In the genomic region with DNA sequence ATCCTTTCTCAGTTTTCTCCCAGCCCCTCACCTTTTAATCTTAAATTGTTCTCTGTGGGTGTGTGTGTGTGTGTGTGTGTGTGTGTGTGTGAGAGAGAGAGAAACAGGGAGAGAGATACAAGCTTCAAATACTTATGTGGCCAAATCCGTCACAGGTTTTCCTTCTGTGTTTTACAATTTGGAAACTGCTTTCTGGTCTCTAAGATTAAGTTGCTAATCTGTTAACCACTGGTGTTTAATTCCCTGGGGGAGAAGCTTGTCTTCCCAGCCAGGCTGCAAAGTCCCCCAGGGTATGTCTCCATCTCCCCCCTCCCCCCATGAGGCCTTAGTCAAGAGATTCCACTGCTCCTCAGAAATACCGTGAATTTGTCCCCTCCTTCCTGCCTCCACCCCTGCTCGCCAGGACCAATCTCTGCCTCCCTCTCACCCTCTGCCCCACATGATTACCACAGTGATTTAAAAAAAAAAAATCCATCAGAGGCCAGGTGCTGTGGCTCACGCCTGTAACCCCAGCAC, we compare ENCODE assay signal across 14 cellular contexts. TPM values are rescaled to one million over a fixed set of nuclear protein-coding genes. Genes with fewer than 3 reads are reported as not detected.
DNase-seq lines count a peak whose midpoint lies in the region; ATAC-seq and TF ChIP-seq lines count a peak whose summit lies in the region.
"Had no signal": no experiment of that assay in that cellular context is flagged by ENCODE, and none has a peak within 500 bp of the region (broad histone marks: within the 10 kb centered on the region; RNA-seq: fewer than 3 reads in every experiment).

No MANE protein-coding gene starts in this region.

- peak overlapping the region; percentile 52 for H3K4me3 Mint-ChIP-seq in GM23338
- H3K4me3 Mint-ChIP-seq: activated naive CD8-positive, alpha-beta T cell had no signal

- no TSS peak for BruUV-seq in PC-3 (replicated peaks; lab: Mats Ljungman, UMichigan)

- H3K4me1 ChIP-seq in GM23338 (ENCODE audit: insufficient read depth) (peaks cover 22% of the 10 kb centered on the region), PC-3 (ENCODE audit: insufficient read depth, low read length) (peaks cover 49% of the 10 kb centered on the region), esophagus muscularis mucosa (peaks cover 11 to 44% (median 34%) of the 10 kb centered on the region in 4 donors), stomach (peaks cover 14 to 50% (median 32%) of the 10 kb centered on the region in 4 donors)

- peak overlapping the region; percentile 69 for H3K4me2 ChIP-seq in GM23338
- peak overlapping the region; percentile 63 for H3K4me2 ChIP-seq in PC-3 (ENCODE audit: low read length)

- ATAC-seq in GM23338 (peak; percentile 39), PC-3 (no peak), GM18861 (IDR thresholded peaks at IDR 0.05; ENCODE audit: unreplicated experiment) (no peak)

- H3K9me3 Mint-ChIP-seq in GM23338: peaks cover 16% of the 10 kb centered on the region; the same call in 2 of the 3 replicates

- DNase-seq in GM23338 (ENCODE audit: low spot score): peak; percentile 91
- peak; percentile 43 for DNase-seq in PC-3
- no peak for DNase-seq in esophagus muscularis mucosa (ENCODE audit: extremely low spot score)
- no peak for DNase-seq in stomach
- no peak for DNase-seq in NCI-H226
- DNase-seq in inferior parietal cortex (ENCODE audit: extremely low spot score): no peak
- DNase-seq: activated CD8-positive, alpha-beta memory T cell treated with anti-CD3 and anti-CD28 coated beads, Interleukin-2, amount 50 U/mL, for 48 hours; dorsolateral prefrontal cortex; foreskin fibroblast; NCI-H345; substantia nigra had no signal

- POLR2A ChIA-PET in PC-3 (lab: Charles Lee; ENCODE audit: unreplicated experiment): no interaction called here

- H3K9me3 ChIP-seq in PC-3 (ENCODE audit: low read length) (no peaks in the 10 kb centered on the region), esophagus muscularis mucosa (no peaks in the 10 kb centered on the region), stomach (no peaks in the 10 kb centered on the region)

- TF ChIP-seq POLR2A in esophagus muscularis mucosa (IDR thresholded peaks at IDR 0.05; ENCODE audit: low read depth) (no peak), stomach (IDR thresholded peaks at IDR 0.05) (no peak)

- no peak for TF ChIP-seq EP300 in esophagus muscularis mucosa (IDR thresholded peaks at IDR 0.05)
- TF ChIP-seq EP300 in stomach (IDR thresholded peaks at IDR 0.05): no peak

- H3K79me2 ChIP-seq in GM23338 (replicated peaks; ENCODE audit: insufficient read depth) (no peaks in the 10 kb centered on the region), PC-3 (ENCODE audit: low read length) (no peaks in the 10 kb centered on the region)

- H3K36me3 ChIP-seq in GM23338 (ENCODE audit: insufficient read depth) (peaks cover 5% of the 10 kb centered on the region; the same call in 1 of the 2 replicates), PC-3 (ENCODE audit: low read depth, low read length) (no peaks in the 10 kb centered on the region), esophagus muscularis mucosa (no peaks in the 10 kb centered on the region), stomach (no peaks in the 10 kb centered on the region)

- H3K4me3 ChIP-seq in GM23338 (peak overlapping the region; percentile 35), PC-3 (ENCODE audit: low read length) (no peak overlapping the region), esophagus muscularis mucosa (no peak overlapping the region), stomach (no peak overlapping the region)
- H3K4me3 ChIP-seq: dorsolateral prefrontal cortex, skin epidermis had no signal

- 68% methylated on average over 4 of the region's 4 CpGs for WGBS in esophagus muscularis mucosa
- 23 to 50% (median 27%) methylated on average over 3 to 4 of the region's 4 CpGs for WGBS in stomach, 5 donors

- H3K4me1 Mint-ChIP-seq in GM23338: peaks cover 48% of the 10 kb centered on the region

- peaks cover 30% of the 10 kb centered on the region for H3K27me3 Mint-ChIP-seq in GM23338 (ENCODE audit: insufficient read depth, low read depth, poor library complexity)
- H3K27me3 Mint-ChIP-seq: activated naive CD8-positive, alpha-beta T cell had no signal

- no peaks in the 10 kb centered on the region for H3K27me3 ChIP-seq in GM23338 (ENCODE audit: insufficient read depth)
- no peaks in the 10 kb centered on the region for H3K27me3 ChIP-seq in PC-3 (ENCODE audit: low read length)
- no peaks in the 10 kb centered on the region for H3K27me3 ChIP-seq in esophagus muscularis mucosa
- no peaks in the 10 kb centered on the region for H3K27me3 ChIP-seq in stomach
- H3K27me3 ChIP-seq: dorsolateral prefrontal cortex had no signal

- no peak for TF ChIP-seq CTCF in GM23338 (conservative IDR thresholded peaks at IDR 0.05; ENCODE audit: low read depth in 2 of 2)
- no peak for TF ChIP-seq CTCF in PC-3 (conservative IDR thresholded peaks at IDR 0.05; ENCODE audit: low read depth, low read length)
- TF ChIP-seq CTCF in esophagus muscularis mucosa (IDR thresholded peaks at IDR 0.05): no peak
- TF ChIP-seq CTCF in stomach (IDR thresholded peaks at IDR 0.05): no peak

- H3K9ac ChIP-seq in PC-3 (ENCODE audit: low read length): 0 out of 2 replicates have a peak overlapping the region, but pooled peaks have one; percentile 29

- CTCF ChIA-PET in PC-3 (lab: Charles Lee): interaction anchor here (0.7 kb wide), 1 partner anchor 533 kb away, joined by 5 read pairs; no protein-coding TSS in a partner anchor

- H4K20me1 ChIP-seq in GM23338 (replicated peaks; ENCODE audit: insufficient read depth): no peaks in the 10 kb centered on the region
- no peaks in the 10 kb centered on the region for H4K20me1 ChIP-seq in PC-3 (ENCODE audit: low read length)

- H2AFZ ChIP-seq in GM23338 (no peak overlapping the region), PC-3 (ENCODE audit: low read length) (peak overlapping the region; percentile 60; the same call in 1 of the 2 replicates)

- peaks cover 14% of the 10 kb centered on the region; the same call in 2 of the 3 replicates for H3K36me3 Mint-ChIP-seq in GM23338 (ENCODE audit: low read depth)
- H3K36me3 Mint-ChIP-seq: activated naive CD8-positive, alpha-beta T cell had no signal

- peak overlapping the region; percentile 96 for H3K27ac Mint-ChIP-seq in GM23338
- H3K27ac Mint-ChIP-seq: activated naive CD8-positive, alpha-beta T cell had no signal

- H3K27ac ChIP-seq in GM23338 (ENCODE audit: low read depth) (peak overlapping the region; percentile 98), PC-3 (ENCODE audit: low read length) (peak overlapping the region; percentile 77), esophagus muscularis mucosa (replicated peaks in 1 of 4) (peak overlapping the region in 3 of 4 donors; percentile 20 to 28 (median 22)), stomach (peak overlapping the region in 4 of 5 donors; percentile 7 to 68 (median 66))
- H3K27ac ChIP-seq: dorsolateral prefrontal cortex, skin epidermis had no signal

- H3F3A ChIP-seq in GM23338 (replicated peaks; ENCODE audit: low read depth) (0 out of 2 replicates have a peak, but pooled peaks cover 11% of the 10 kb centered on the region), PC-3 (ENCODE audit: low read length, unreplicated experiment) (peaks cover 6% of the 10 kb centered on the region)

- intact Hi-C loops in PC-3 (cut with micrococcal nuclease) (no loop called here), esophagus muscularis mucosa (cut with DNase I) (no loop called here), stomach (cut with DNase I; ENCODE audit: low total_unique reads) (no loop called here)

- H3K9me2 ChIP-seq in GM23338 (ENCODE audit: insufficient read depth) (no peaks in the 10 kb centered on the region), PC-3 (replicated peaks; ENCODE audit: low read length) (no peaks in the 10 kb centered on the region)

TF ChIP-seq in GM23338, 12 proteins besides CTCF, POLR2A, EP300 and RAD21:
- no peak for TF ChIP-seq EZH2 (IDR thresholded peaks at IDR 0.05; ENCODE audit: low read depth, unreplicated experiment)
TF ChIP-seq in GM23338: peak in this region for 0.

RNA-seq across cellular contexts. Expression of a gene that starts 49.0 kb away (rescaled TPM):
- total RNA-seq in GM23338 (2014; rRNA removed; shearing (Covaris generic)): 6.0 and 6.3 TPM in 2 replicates
- 3.9 and 4.9 TPM in 2 replicates for polyA plus RNA-seq in GM23338 (2016; fragmentation: Nextera tagmentation; extraction: Ambion mirVana)
- 0.04 TPM in 1 of 2 replicates, not detected in the other for total RNA-seq in PC-3 (2014; rRNA removed)
- 10 to 100 TPM in 3 of 4 donors, 1 to 10 TPM in 1; 6.1 to 25.7 (median 15.3) TPM for total RNA-seq in esophagus muscularis mucosa
- 10 to 100 TPM in 3 of 5 donors, 1 to 10 TPM in 2; 8.1 to 61.1 (median 13.4) TPM for total RNA-seq in stomach
- polyA plus RNA-seq in stomach: 1 to 10 TPM; 4.4 to 5.9 (median 5.8) TPM

Comparison
In these comparisons a context has a peak if more than half of its experiments do, and no peak if none do; other contexts are left out.
1. DNase-seq: peak in GM23338 (single experiment) and PC-3 (single experiment); none in esophagus muscularis mucosa (single experiment), stomach (single experiment), NCI-H226 (single experiment) and inferior parietal cortex (single experiment).
2. H3K27ac ChIP-seq: peak in every context shown above with its lines; median percentile 98 in GM23338; 77 in PC-3; 66 in stomach; 22 in esophagus muscularis mucosa.